Comparison of ENCODE assay signal across 15 cellular contexts in the genomic region with DNA sequence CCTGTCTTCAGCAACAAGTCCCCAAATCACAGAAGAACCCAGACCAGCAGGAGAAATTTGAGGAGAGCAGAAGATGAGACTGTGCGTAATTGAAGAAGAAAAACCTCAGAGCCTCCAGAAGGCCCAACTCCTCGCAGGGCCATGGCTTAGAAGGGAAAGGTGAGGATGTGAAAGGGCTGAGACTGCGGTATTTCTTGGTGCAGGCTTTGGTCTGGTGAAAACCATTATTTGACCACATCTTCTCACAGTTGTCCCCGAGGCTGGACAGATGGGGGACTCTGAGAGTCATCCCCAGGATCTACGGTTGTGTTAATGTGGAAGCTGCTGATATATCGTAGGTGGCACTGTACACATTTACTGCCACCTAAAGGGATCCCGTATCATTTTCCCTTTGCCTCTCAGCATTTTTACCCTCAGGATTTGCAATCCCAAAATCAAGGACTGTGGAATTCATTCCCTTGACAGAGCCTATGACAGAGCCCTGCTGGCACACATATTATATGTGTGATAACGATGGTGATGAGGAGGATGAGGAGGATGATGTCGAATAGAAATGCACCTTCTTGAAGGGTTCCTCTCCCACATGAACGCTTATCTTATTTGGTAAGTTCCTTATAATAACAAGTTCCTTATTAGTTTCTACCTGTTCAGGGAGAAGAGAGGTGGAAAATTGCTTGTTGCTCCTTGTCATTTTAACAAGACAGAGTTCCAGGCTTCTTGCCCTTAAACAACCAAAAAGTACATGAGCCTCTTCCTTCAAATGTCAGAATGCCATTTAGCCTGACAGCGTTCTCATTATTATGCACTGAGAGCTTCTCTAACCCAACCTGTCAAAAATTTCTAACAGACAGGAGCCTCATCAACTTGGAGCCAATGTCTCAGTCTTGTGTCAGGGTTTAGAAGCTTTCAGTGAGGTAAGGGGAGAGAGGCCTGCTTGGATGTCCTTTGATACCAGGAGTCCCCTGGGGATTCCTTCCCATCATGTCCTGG.
"Had no signal": no experiment of that assay in that cellular context is flagged by ENCODE, and none has a peak within 500 bp of the region (broad histone marks: within the 10 kb centered on the region; RNA-seq: fewer than 3 reads in every experiment).

No MANE protein-coding gene starts in this region.

- DNase-seq: activated effector memory CD4-positive, alpha-beta T cell treated with Interleukin-2 at 50 U/mL for 16 hours; activated T-cell treated with anti-CD3 and anti-CD28 coated beads, Interleukin-2, amount 50 U/mL, for 1 hour; amniotic stem cell; brain microvascular endothelial cell; dorsolateral prefrontal cortex; esophagus squamous epithelium; foreskin fibroblast; right cardiac atrium; T1000 had no signal

- FAIRE-seq: islet of Langerhans had no signal

- H3K27ac Mint-ChIP-seq: activated naive CD4-positive, alpha-beta T cell treated with anti-CD3 and anti-CD28 coated beads, Interleukin-2, amount 50 U/mL, for 72 hours; naive thymus-derived CD8-positive, alpha-beta T cell; stimulated activated effector memory CD8-positive, alpha-beta T cell treated with anti-CD3 and anti-CD28 coated beads, Interleukin-12 subunit alpha, Interleukin-12 subunit beta, amount 100 ng/mL, for 72 hours had no signal

- H3K9me3 ChIP-seq: esophagus squamous epithelium, tibial nerve had no signal

- H3K36me3 ChIP-seq: brain microvascular endothelial cell, esophagus squamous epithelium, tibial nerve had no signal

- H3K27me3 ChIP-seq: brain microvascular endothelial cell, dorsolateral prefrontal cortex, esophagus squamous epithelium had no signal

- H3K36me3 Mint-ChIP-seq: activated naive CD4-positive, alpha-beta T cell treated with anti-CD3 and anti-CD28 coated beads, Interleukin-2, amount 50 U/mL, for 72 hours; naive thymus-derived CD8-positive, alpha-beta T cell; stimulated activated effector memory CD8-positive, alpha-beta T cell treated with anti-CD3 and anti-CD28 coated beads, Interleukin-12 subunit alpha, Interleukin-12 subunit beta, amount 100 ng/mL, for 72 hours had no signal

- H3K4me3 ChIP-seq: dorsolateral prefrontal cortex, esophagus squamous epithelium, smooth muscle cell, tibial nerve had no signal

- H3K4me1 ChIP-seq: tibial nerve had no signal

- ATAC-seq: activated naive CD4-positive, alpha-beta T cell treated with anti-CD3 and anti-CD28 coated beads, Interleukin-2, amount 50 U/mL, for 72 hours; naive thymus-derived CD8-positive, alpha-beta T cell; right cardiac atrium; stimulated activated effector memory CD8-positive, alpha-beta T cell treated with anti-CD3 and anti-CD28 coated beads, Interleukin-12 subunit alpha, Interleukin-12 subunit beta, amount 100 ng/mL, for 72 hours had no signal

- H3K27ac ChIP-seq: brain microvascular endothelial cell, esophagus squamous epithelium, tibial nerve had no signal

- H3K4me3 Mint-ChIP-seq: stimulated activated effector memory CD8-positive, alpha-beta T cell treated with anti-CD3 and anti-CD28 coated beads, Interleukin-12 subunit alpha, Interleukin-12 subunit beta, amount 100 ng/mL, for 72 hours had no signal

- H3K4me2 ChIP-seq: smooth muscle cell had no signal

- H3K4me1 Mint-ChIP-seq: naive thymus-derived CD8-positive, alpha-beta T cell; stimulated activated effector memory CD8-positive, alpha-beta T cell treated with anti-CD3 and anti-CD28 coated beads, Interleukin-12 subunit alpha, Interleukin-12 subunit beta, amount 100 ng/mL, for 72 hours had no signal

- H3K9me3 Mint-ChIP-seq: activated naive CD4-positive, alpha-beta T cell treated with anti-CD3 and anti-CD28 coated beads, Interleukin-2, amount 50 U/mL, for 72 hours; naive thymus-derived CD8-positive, alpha-beta T cell; stimulated activated effector memory CD8-positive, alpha-beta T cell treated with anti-CD3 and anti-CD28 coated beads, Interleukin-12 subunit alpha, Interleukin-12 subunit beta, amount 100 ng/mL, for 72 hours had no signal
